17 cellular contexts compared by ENCODE assay signal in the genomic region with DNA sequence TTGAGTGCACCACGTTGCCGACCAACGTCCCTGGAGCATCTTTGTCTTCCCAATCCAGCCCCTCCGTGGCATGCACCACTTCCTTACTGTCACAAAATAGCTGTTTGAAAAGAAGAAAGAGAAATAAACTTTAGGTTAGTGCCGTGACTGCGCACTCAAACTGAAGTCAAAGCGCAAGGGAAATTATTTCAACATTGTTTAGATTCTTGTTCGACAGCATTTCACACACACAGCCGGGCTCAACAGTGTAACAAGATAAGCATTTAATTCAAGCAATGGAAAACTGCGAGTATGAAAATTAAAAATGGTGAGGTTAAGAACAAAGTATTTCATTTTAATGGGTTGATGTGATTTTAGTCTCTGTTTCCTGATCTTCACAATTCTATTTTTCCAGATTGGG.
DNase-seq lines count a peak whose midpoint lies in the region; ATAC-seq and TF ChIP-seq lines count a peak whose summit lies in the region.
"Had no signal": no experiment of that assay in that cellular context is flagged by ENCODE, and none has a peak within 500 bp of the region (broad histone marks: within the 10 kb centered on the region; RNA-seq: fewer than 3 reads in every experiment).

No MANE protein-coding gene starts in this region.

- no peak overlapping the region for H2BK120ac ChIP-seq in IMR-90 (ENCODE audit: low read depth, low read length)

- dilution Hi-C loops in IMR-90 (cut with HindIII; ENCODE audit: low sequenced_read_pairs, unreplicated experiment), result no loop called here

- no peak overlapping the region for H2BK15ac ChIP-seq in IMR-90 (ENCODE audit: low read depth, low read length)

- H3K4me1 ChIP-seq in GM23338 (ENCODE audit: insufficient read depth), result peaks cover 27% of the 10 kb centered on the region
- no peaks in the 10 kb centered on the region for H3K4me1 ChIP-seq in IMR-90 (ENCODE audit: control insufficient read depth, insufficient read depth, low read length)
- no peaks in the 10 kb centered on the region for H3K4me1 ChIP-seq in fibroblast of lung (ENCODE audit: control insufficient read depth, extremely low read depth, insufficient read depth, low read length)
- H3K4me1 ChIP-seq: BLaER1, Caco-2 had no signal

- H3K9me1 ChIP-seq in IMR-90 (ENCODE audit: insufficient read depth, low read length), result no peaks in the 10 kb centered on the region

- H3K18ac ChIP-seq in IMR-90 (ENCODE audit: low read depth, low read length), result no peak overlapping the region

- no peak overlapping the region for H3K56ac ChIP-seq in IMR-90 (ENCODE audit: extremely low read depth, insufficient read depth, low read length)

- H3K4me2 ChIP-seq in GM23338, result peak overlapping the region; percentile 4
- H3K4me2 ChIP-seq in IMR-90 (ENCODE audit: low read depth, low read length), result peak overlapping the region; percentile 42
- H3K4me2 ChIP-seq in fibroblast of lung (ENCODE audit: extremely low read depth, insufficient read depth, low read length), result peak overlapping the region; percentile 66
- H3K4me2 ChIP-seq: BLaER1 had no signal

- H3K4me1 Mint-ChIP-seq in GM23338 (peaks cover 38% of the 10 kb centered on the region), progenitor cell of endocrine pancreas (ENCODE audit: low read depth) (peaks cover 17% of the 10 kb centered on the region)
- H3K4me1 Mint-ChIP-seq in activated T-helper 17 cell treated with anti-CD3 and anti-CD28 coated beads, Interleukin-2, amount 50 U/mL, for 72 hours, result no peaks in the 10 kb centered on the region
- H3K4me1 Mint-ChIP-seq: B cell; CD4-positive, CD25-positive, alpha-beta regulatory T cell had no signal

- no peak; the same call in 2 of the 3 replicates for ATAC-seq in GM23338
- peak; percentile 54 for ATAC-seq in IMR-90 (ENCODE audit: low read depth)
- ATAC-seq in activated T-helper 17 cell treated with anti-CD3 and anti-CD28 coated beads, Interleukin-2, amount 50 U/mL, for 72 hours (replicated peaks), result no peak
- ATAC-seq in HG02840 (IDR thresholded peaks at IDR 0.05; ENCODE audit: low FRiP score, unreplicated experiment), result no peak
- ATAC-seq: CD8-positive, alpha-beta T cell had no signal

- H4K20me1 ChIP-seq in GM23338 (replicated peaks; ENCODE audit: insufficient read depth) (no peaks in the 10 kb centered on the region), IMR-90 (ENCODE audit: insufficient read depth, low read length) (no peaks in the 10 kb centered on the region), fibroblast of lung (ENCODE audit: control insufficient read depth, extremely low read depth, insufficient read depth, low read length) (no peaks in the 10 kb centered on the region)
- H4K20me1 ChIP-seq: BLaER1 had no signal

- no TSS peak for BruUV-seq in IMR-90 (replicated peaks; lab: Mats Ljungman, UMichigan)

- no peak overlapping the region for H2AK5ac ChIP-seq in IMR-90 (ENCODE audit: low read depth, low read length)

- in situ Hi-C loops in IMR-90 (cut with MboI; ENCODE audit: low sequenced_read_pairs), result no loop called here

- peaks cover 3% of the 10 kb centered on the region; the same call in 1 of the 2 replicates for H3K9me2 ChIP-seq in GM23338 (ENCODE audit: insufficient read depth)

- H3K27ac Mint-ChIP-seq in GM23338 (peak overlapping the region; percentile 55), progenitor cell of endocrine pancreas (peak overlapping the region; percentile 22)
- H3K27ac Mint-ChIP-seq in activated T-helper 17 cell treated with anti-CD3 and anti-CD28 coated beads, Interleukin-2, amount 50 U/mL, for 72 hours, result no peak overlapping the region
- H3K27ac Mint-ChIP-seq: B cell; CD4-positive, CD25-positive, alpha-beta regulatory T cell; CD8-positive, alpha-beta T cell; HFFc6 had no signal

- WGBS in IMR-90 (ENCODE audit: extremely low coverage in 2 of 2, insufficient read length in 1 of 2), 2 experiments, result no CpG with 5 or more reads among the region's 10 CpGs

- intact Hi-C loops in IMR-90 (cut with micrococcal nuclease), result no loop called here

- H3K9me3 ChIP-seq in IMR-90 (ENCODE audit: control insufficient read depth, insufficient read depth, low read length), result no peaks in the 10 kb centered on the region
- H3K9me3 ChIP-seq in fibroblast of lung (ENCODE audit: control insufficient read depth, insufficient read depth, low read depth, low read length), result no peaks in the 10 kb centered on the region
- H3K9me3 ChIP-seq: BLaER1, Caco-2, HAP-1 had no signal

- CTCF ChIA-PET in IMR-90 (lab: Yijun Ruan, JAX), result no interaction called here

- no peak overlapping the region for H2AK9ac ChIP-seq in IMR-90 (replicated peaks; ENCODE audit: low read depth, low read length, poor library complexity)

- no peak for TF ChIP-seq POLR2A in IMR-90 (IDR thresholded peaks at IDR 0.05; ENCODE audit: low read depth, low read length)

- H3K9ac ChIP-seq in IMR-90 (ENCODE audit: low read depth, low read length), result no peak overlapping the region
- no peak overlapping the region for H3K9ac ChIP-seq in fibroblast of lung (ENCODE audit: insufficient read depth, low read length)
- H3K9ac ChIP-seq: BLaER1, GM23248 had no signal

- H3K9me3 Mint-ChIP-seq in GM23338 (no peaks in the 10 kb centered on the region), progenitor cell of endocrine pancreas (ENCODE audit: low read depth) (no peaks in the 10 kb centered on the region)
- H3K9me3 Mint-ChIP-seq in activated T-helper 17 cell treated with anti-CD3 and anti-CD28 coated beads, Interleukin-2, amount 50 U/mL, for 72 hours, result no peaks in the 10 kb centered on the region
- H3K9me3 Mint-ChIP-seq: CD4-positive, CD25-positive, alpha-beta regulatory T cell; CD8-positive, alpha-beta T cell; HFFc6 had no signal

- H3K27me3 ChIP-seq in GM23338 (ENCODE audit: insufficient read depth), result no peaks in the 10 kb centered on the region
- H3K27me3 ChIP-seq in IMR-90 (ENCODE audit: control insufficient read depth, insufficient read depth, low read length), result no peaks in the 10 kb centered on the region
- peaks cover 3% of the 10 kb centered on the region for H3K27me3 ChIP-seq in fibroblast of lung (ENCODE audit: control insufficient read depth, insufficient read depth, low read length)
- H3K27me3 ChIP-seq: BLaER1 had no signal

- H4K5ac ChIP-seq in IMR-90 (ENCODE audit: low read depth, low read length), result no peak overlapping the region

- no peak for TF ChIP-seq RAD21 in IMR-90 (IDR thresholded peaks at IDR 0.05; ENCODE audit: low read length)

- DNase-seq in GM23338 (ENCODE audit: low spot score) (no peak), IMR-90 (no peak), fibroblast of lung (ENCODE audit: low read depth in 2 of 2) (peak in 1 of 2 donors; percentile 45), progenitor cell of endocrine pancreas (ENCODE audit: low spot score, unreplicated experiment) (no peak)
- DNase-seq: Caco-2; CD4-positive, CD25-positive, alpha-beta regulatory T cell; CD8-positive, alpha-beta T cell; DMS153; DND-41; GM23248; HFFc6 had no signal

- H3K27me3 Mint-ChIP-seq in GM23338 (ENCODE audit: insufficient read depth, low read depth, poor library complexity), result no peaks in the 10 kb centered on the region
- H3K27me3 Mint-ChIP-seq in progenitor cell of endocrine pancreas, result no peaks in the 10 kb centered on the region
- no peaks in the 10 kb centered on the region for H3K27me3 Mint-ChIP-seq in activated T-helper 17 cell treated with anti-CD3 and anti-CD28 coated beads, Interleukin-2, amount 50 U/mL, for 72 hours
- H3K27me3 Mint-ChIP-seq: CD4-positive, CD25-positive, alpha-beta regulatory T cell had no signal

- H3K4me3 Mint-ChIP-seq in GM23338 (peak overlapping the region; percentile 21; the same call in 1 of the 3 replicates), progenitor cell of endocrine pancreas (ENCODE audit: low read depth) (no peak overlapping the region)
- H3K4me3 Mint-ChIP-seq in activated T-helper 17 cell treated with anti-CD3 and anti-CD28 coated beads, Interleukin-2, amount 50 U/mL, for 72 hours, result no peak overlapping the region
- H3K4me3 Mint-ChIP-seq: B cell; CD4-positive, CD25-positive, alpha-beta regulatory T cell; CD8-positive, alpha-beta T cell; HFFc6 had no signal

- no peak overlapping the region for H2BK20ac ChIP-seq in IMR-90 (ENCODE audit: low read depth, low read length)

- H3K36me3 Mint-ChIP-seq in GM23338 (ENCODE audit: low read depth) (no peaks in the 10 kb centered on the region), progenitor cell of endocrine pancreas (ENCODE audit: insufficient read depth) (no peaks in the 10 kb centered on the region)
- no peaks in the 10 kb centered on the region for H3K36me3 Mint-ChIP-seq in activated T-helper 17 cell treated with anti-CD3 and anti-CD28 coated beads, Interleukin-2, amount 50 U/mL, for 72 hours (ENCODE audit: low read depth)
- H3K36me3 Mint-ChIP-seq: CD4-positive, CD25-positive, alpha-beta regulatory T cell; CD8-positive, alpha-beta T cell had no signal

- H2BK5ac ChIP-seq in IMR-90 (ENCODE audit: low read depth, low read length, poor library complexity, severe bottlenecking), result no peak overlapping the region

- POLR2A ChIA-PET in IMR-90 (lab: Charles Lee; ENCODE audit: unreplicated experiment), result no interaction called here

- TF ChIP-seq CTCF in GM23338 (conservative IDR thresholded peaks at IDR 0.05; ENCODE audit: low read depth in 2 of 2) (no peak), IMR-90 (conservative IDR thresholded peaks at IDR 0.05; ENCODE audit: low read depth, low read length) (no peak), fibroblast of lung (conservative IDR thresholded peaks at IDR 0.05 in 1 of 2, IDR thresholded peaks at IDR 0.05 in 1 of 2; ENCODE audit: low read depth in 1 of 2, low read length in 2 of 2) (no peak), progenitor cell of endocrine pancreas (IDR thresholded peaks at IDR 0.05; ENCODE audit: unreplicated experiment) (no peak)

- H3K36me3 ChIP-seq in GM23338 (ENCODE audit: insufficient read depth), result no peaks in the 10 kb centered on the region
- no peaks in the 10 kb centered on the region for H3K36me3 ChIP-seq in IMR-90 (ENCODE audit: control insufficient read depth, insufficient read depth, low read length)
- no peaks in the 10 kb centered on the region for H3K36me3 ChIP-seq in fibroblast of lung (ENCODE audit: control insufficient read depth, insufficient read depth, low read length)
- H3K36me3 ChIP-seq: BLaER1, HAP-1 had no signal

- no peak overlapping the region for H4K91ac ChIP-seq in IMR-90 (ENCODE audit: insufficient read depth, low read depth, low read length)

- H3K4me3 ChIP-seq in GM23338 (no peak overlapping the region), IMR-90 (ENCODE audit: insufficient read depth, low read depth, low read length) (no peak overlapping the region), fibroblast of lung (replicated peaks in 1 of 4; ENCODE audit: control extremely low read depth in 1 of 4, insufficient read depth in 1 of 4, low read depth in 3 of 4, low read length in 4 of 4) (peak overlapping the region in 3 of 4 experiments; percentile 11 to 31 (median 13))
- H3K4me3 ChIP-seq: BLaER1, GM23248, HAP-1 had no signal

- no peak overlapping the region for H3K14ac ChIP-seq in IMR-90 (replicated peaks; ENCODE audit: low read depth, low read length)

- H3K23ac ChIP-seq in IMR-90 (ENCODE audit: low read depth, low read length), result no peak overlapping the region

- H3K79me2 ChIP-seq in GM23338 (replicated peaks; ENCODE audit: insufficient read depth) (no peaks in the 10 kb centered on the region), fibroblast of lung (ENCODE audit: control insufficient read depth, insufficient read depth, low read length) (no peaks in the 10 kb centered on the region)

- no peak overlapping the region for H3K4ac ChIP-seq in IMR-90 (ENCODE audit: low read depth, low read length)

- no peak overlapping the region for H4K8ac ChIP-seq in IMR-90 (ENCODE audit: low read depth in 2 of 2, low read length in 2 of 2)

- H2AFZ ChIP-seq in GM23338, result peak overlapping the region; percentile 14; the same call in 1 of the 2 replicates
- no peak overlapping the region for H2AFZ ChIP-seq in IMR-90 (replicated peaks; ENCODE audit: low read length, poor library complexity)
- peak overlapping the region; percentile 67 for H2AFZ ChIP-seq in fibroblast of lung (ENCODE audit: low read length)
- H2AFZ ChIP-seq: GM23248 had no signal

- no peaks in the 10 kb centered on the region for H3K79me1 ChIP-seq in IMR-90 (ENCODE audit: low read depth in 1 of 2, low read length in 2 of 2)

- H3K27ac ChIP-seq in GM23338 (ENCODE audit: low read depth) (no peak overlapping the region), IMR-90 (ENCODE audit: insufficient read depth, low read length) (no peak overlapping the region), fibroblast of lung (ENCODE audit: insufficient read depth, low read length) (no peak overlapping the region)
- H3K27ac ChIP-seq: BLaER1, C4-2B, GM23248 had no signal

- H3F3A ChIP-seq in GM23338 (replicated peaks; ENCODE audit: low read depth), result no peaks in the 10 kb centered on the region

Comparison
In these comparisons a context has a peak if more than half of its experiments do, and no peak if none do; other contexts are left out.
1. H3K4me2 ChIP-seq: peak in every context shown above with its lines; median percentile 66 in fibroblast of lung; 42 in IMR-90; 4 in GM23338.
2. H3K4me3 ChIP-seq: peak in fibroblast of lung (3 of 4); none in GM23338 (single experiment) and IMR-90 (single experiment).